1 cellular context compared by ENCODE assay signal in the genomic region with DNA sequence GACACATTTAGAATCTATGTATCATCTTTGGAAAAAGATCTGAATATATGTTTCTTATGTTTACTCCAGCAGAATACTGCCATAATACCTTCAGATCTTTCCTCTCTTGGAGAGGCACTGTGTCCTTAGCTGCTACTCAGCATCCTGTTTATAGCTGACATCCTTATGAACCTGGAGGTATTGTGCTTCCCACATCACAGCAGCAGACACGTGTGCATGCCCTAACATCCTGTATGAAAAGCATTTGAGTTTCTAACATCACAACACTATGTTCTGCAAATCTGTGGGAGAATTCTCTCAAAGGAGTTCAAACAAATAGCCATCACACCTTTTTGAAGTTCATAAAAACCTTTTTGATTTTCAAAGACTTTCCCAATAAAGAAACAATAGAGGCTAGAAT.
TF ChIP-seq lines count a peak whose summit lies in the region.

No MANE protein-coding gene starts in this region.

TF ChIP-seq in PFSK-1, 5 proteins besides CTCF, POLR2A, EP300 and RAD21 (continued from another document):
- TF ChIP-seq, protein P1, sequence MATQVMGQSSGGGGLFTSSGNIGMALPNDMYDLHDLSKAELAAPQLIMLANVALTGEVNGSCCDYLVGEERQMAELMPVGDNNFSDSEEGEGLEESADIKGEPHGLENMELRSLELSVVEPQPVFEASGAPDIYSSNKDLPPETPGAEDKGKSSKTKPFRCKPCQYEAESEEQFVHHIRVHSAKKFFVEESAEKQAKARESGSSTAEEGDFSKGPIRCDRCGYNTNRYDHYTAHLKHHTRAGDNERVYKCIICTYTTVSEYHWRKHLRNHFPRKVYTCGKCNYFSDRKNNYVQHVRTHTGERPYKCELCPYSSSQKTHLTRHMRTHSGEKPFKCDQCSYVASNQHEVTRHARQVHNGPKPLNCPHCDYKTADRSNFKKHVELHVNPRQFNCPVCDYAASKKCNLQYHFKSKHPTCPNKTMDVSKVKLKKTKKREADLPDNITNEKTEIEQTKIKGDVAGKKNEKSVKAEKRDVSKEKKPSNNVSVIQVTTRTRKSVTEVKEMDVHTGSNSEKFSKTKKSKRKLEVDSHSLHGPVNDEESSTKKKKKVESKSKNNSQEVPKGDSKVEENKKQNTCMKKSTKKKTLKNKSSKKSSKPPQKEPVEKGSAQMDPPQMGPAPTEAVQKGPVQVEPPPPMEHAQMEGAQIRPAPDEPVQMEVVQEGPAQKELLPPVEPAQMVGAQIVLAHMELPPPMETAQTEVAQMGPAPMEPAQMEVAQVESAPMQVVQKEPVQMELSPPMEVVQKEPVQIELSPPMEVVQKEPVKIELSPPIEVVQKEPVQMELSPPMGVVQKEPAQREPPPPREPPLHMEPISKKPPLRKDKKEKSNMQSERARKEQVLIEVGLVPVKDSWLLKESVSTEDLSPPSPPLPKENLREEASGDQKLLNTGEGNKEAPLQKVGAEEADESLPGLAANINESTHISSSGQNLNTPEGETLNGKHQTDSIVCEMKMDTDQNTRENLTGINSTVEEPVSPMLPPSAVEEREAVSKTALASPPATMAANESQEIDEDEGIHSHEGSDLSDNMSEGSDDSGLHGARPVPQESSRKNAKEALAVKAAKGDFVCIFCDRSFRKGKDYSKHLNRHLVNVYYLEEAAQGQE (IDR thresholded peaks at IDR 0.05; ENCODE audit: insufficient read depth in 1 of 2, low read depth in 2 of 2, low read length in 2 of 2): no peak
